ENCODE assay signal across 26 cellular contexts in genomic region chr13:87810920-87811344, GRCh38.
DNase-seq lines count a peak whose midpoint lies in the region; ATAC-seq and TF ChIP-seq lines count a peak whose summit lies in the region.
"Had no signal": no experiment of that assay in that cellular context is flagged by ENCODE, and none has a peak within 500 bp of the region (broad histone marks: within the 10 kb centered on the region; RNA-seq: fewer than 3 reads in every experiment).

No MANE protein-coding gene starts in this region.

- 83 to 86% (median 85%) methylated on average over 14 of the region's 14 CpGs for WGBS in psoas muscle, 3 donors

- POLR2A ChIA-PET in PC-3 (lab: Charles Lee; ENCODE audit: unreplicated experiment) = no interaction called here
- POLR2A ChIA-PET in activated CD4-positive, alpha-beta T cell treated with anti-CD3 and anti-CD28 coated beads for 36 hours (lab: Charles Lee) = no interaction called here
- POLR2A ChIA-PET in activated CD8-positive, alpha-beta T cell treated with anti-CD3 and anti-CD28 coated beads, Interleukin-2, amount 10 ng/mL, durations not matched to agents 7 days and 5 days (lab: Charles Lee) = no interaction called here

- no TSS peak for BruUV-seq in PC-3 (replicated peaks; lab: Mats Ljungman, UMichigan)

- H3K4me3 ChIP-seq in PC-3 (ENCODE audit: low read length) = peak overlapping the region; percentile 72
- H3K4me3 ChIP-seq in psoas muscle = no peak overlapping the region
- H3K4me3 ChIP-seq: lung, prostate gland, SJCRH30 had no signal

- DNase-seq in HT1080 (ENCODE audit: low read depth) (peak; percentile 85), PC-3 (peak; percentile 17), chondrocyte (ENCODE audit: low spot score) (peak; percentile 47), sciatic nerve (ENCODE audit: low spot score) (no peak), cortex of kidney (lab: John Stamatoyannopoulos, UW) (no peak), psoas muscle (no peak)
- no peak for DNase-seq in activated CD4-positive, alpha-beta T cell treated with anti-CD3 and anti-CD28 coated beads for 36 hours
- no peak for DNase-seq in activated CD8-positive, alpha-beta T cell treated with anti-CD3 and anti-CD28 coated beads, Interleukin-2, amount 10 ng/mL, durations not matched to agents 7 days and 5 days
- DNase-seq: activated CD4-positive, alpha-beta T cell treated with anti-CD3 and anti-CD28 coated beads, Interleukin-2, amount 50 U/mL, for 4 hours; activated CD8-positive, alpha-beta memory T cell treated with anti-CD3 and anti-CD28 coated beads, Interleukin-2, amount 50 U/mL, for 48 hours; aorta; CD4-positive, alpha-beta T cell; dermis blood vessel endothelial cell; DMS 273 treated with DMSO at 0.1 percent for 48 hours; Karpas-422; MV-4-11; NCI-H1930; NCI-H82; T-helper 17 cell had no signal

- CTCF ChIA-PET in PC-3 (lab: Charles Lee) = interaction anchor here (0.6 to 1.0 kb wide), 2 partner anchors 16 to 28 kb away, joined by 3 to 8 read pairs; no protein-coding TSS in a partner anchor
- CTCF ChIA-PET in activated CD4-positive, alpha-beta T cell treated with anti-CD3 and anti-CD28 coated beads for 36 hours (lab: Charles Lee) = no interaction called here
- CTCF ChIA-PET in activated CD8-positive, alpha-beta T cell treated with anti-CD3 and anti-CD28 coated beads, Interleukin-2, amount 10 ng/mL, durations not matched to agents 7 days and 5 days (lab: Charles Lee) = no interaction called here

- H2AFZ ChIP-seq in PC-3 (ENCODE audit: low read length) = peak overlapping the region; percentile 83

- no peaks in the 10 kb centered on the region for H3K27me3 ChIP-seq in PC-3 (ENCODE audit: low read length)
- no peaks in the 10 kb centered on the region for H3K27me3 ChIP-seq in psoas muscle (ENCODE audit: insufficient read depth in 3 of 3, low read length in 2 of 3)
- H3K27me3 ChIP-seq: SJCRH30 had no signal

- H3K36me3 ChIP-seq in PC-3 (ENCODE audit: low read depth, low read length) (no peaks in the 10 kb centered on the region), psoas muscle (ENCODE audit: insufficient read depth in 1 of 2, low read depth in 1 of 2) (no peaks in the 10 kb centered on the region)
- H3K36me3 ChIP-seq: prostate gland, SJCRH30, WERI-Rb-1 had no signal

- H3K4me2 ChIP-seq in PC-3 (ENCODE audit: low read length) = peak overlapping the region; percentile 77

- H3K9me2 ChIP-seq in PC-3 (replicated peaks; ENCODE audit: low read length) = no peaks in the 10 kb centered on the region

- H3K4me1 ChIP-seq in PC-3 (ENCODE audit: insufficient read depth, low read length) (no peaks in the 10 kb centered on the region), psoas muscle (no peaks in the 10 kb centered on the region)
- H3K4me1 ChIP-seq: prostate gland, SJCRH30 had no signal

- no peak overlapping the region for H3K4me3 Mint-ChIP-seq in chondrocyte (ENCODE audit: unreplicated experiment)
- no peak overlapping the region for H3K4me3 Mint-ChIP-seq in activated CD4-positive, alpha-beta T cell treated with anti-CD3 and anti-CD28 coated beads for 36 hours
- no peak overlapping the region for H3K4me3 Mint-ChIP-seq in activated CD8-positive, alpha-beta T cell treated with anti-CD3 and anti-CD28 coated beads, Interleukin-2, amount 10 ng/mL, durations not matched to agents 7 days and 5 days
- H3K4me3 Mint-ChIP-seq: CD4-positive, alpha-beta T cell; T-helper 17 cell had no signal

- H3K9ac ChIP-seq in PC-3 (ENCODE audit: low read length) = peak overlapping the region; percentile 53

- no peaks in the 10 kb centered on the region for H3K4me1 Mint-ChIP-seq in chondrocyte (ENCODE audit: low read depth)
- H3K4me1 Mint-ChIP-seq in activated CD4-positive, alpha-beta T cell treated with anti-CD3 and anti-CD28 coated beads for 36 hours = no peaks in the 10 kb centered on the region
- H3K4me1 Mint-ChIP-seq in activated CD8-positive, alpha-beta T cell treated with anti-CD3 and anti-CD28 coated beads, Interleukin-2, amount 10 ng/mL, durations not matched to agents 7 days and 5 days (ENCODE audit: low read depth) = no peaks in the 10 kb centered on the region
- H3K4me1 Mint-ChIP-seq: T-helper 17 cell had no signal

- H3K27ac Mint-ChIP-seq in chondrocyte (ENCODE audit: unreplicated experiment) = no peak overlapping the region
- no peak overlapping the region for H3K27ac Mint-ChIP-seq in activated CD4-positive, alpha-beta T cell treated with anti-CD3 and anti-CD28 coated beads for 36 hours
- H3K27ac Mint-ChIP-seq in activated CD8-positive, alpha-beta T cell treated with anti-CD3 and anti-CD28 coated beads, Interleukin-2, amount 10 ng/mL, durations not matched to agents 7 days and 5 days = no peak overlapping the region
- H3K27ac Mint-ChIP-seq: activated naive CD4-positive, alpha-beta T cell treated with anti-CD3 and anti-CD28 coated beads, Interleukin-2, amount 50 U/mL, for 72 hours; activated T-helper 2 cell treated with anti-CD3 and anti-CD28 coated beads, Interferon-gamma antibody, Interleukin-2, Interleukin-4, amounts not matched to agents 10 μg/mL and 5 μg/mL and 100 μg/mL, durations not matched to agents 14 hours and 24 hours and 36 hours; CD4-positive, alpha-beta T cell; T-helper 17 cell; type B pancreatic cell had no signal

- intact Hi-C loops in PC-3 (cut with micrococcal nuclease) = loop anchor here (2.0 kb wide), 1 partner anchor 140 kb away; the partner anchor contains the start of gene SLITRK5
- intact Hi-C loops in sciatic nerve (cut with DNase I) = no loop called here
- intact Hi-C loops in activated CD4-positive, alpha-beta T cell treated with anti-CD3 and anti-CD28 coated beads for 36 hours (cut with DNase I, micrococcal nuclease) = no loop called here
- intact Hi-C loops in psoas muscle (cut with DNase I) = no loop called here

- peaks cover 3% of the 10 kb centered on the region for H3K27me3 Mint-ChIP-seq in chondrocyte (ENCODE audit: low read depth)
- H3K27me3 Mint-ChIP-seq in activated CD4-positive, alpha-beta T cell treated with anti-CD3 and anti-CD28 coated beads for 36 hours = no peaks in the 10 kb centered on the region
- no peaks in the 10 kb centered on the region for H3K27me3 Mint-ChIP-seq in activated CD8-positive, alpha-beta T cell treated with anti-CD3 and anti-CD28 coated beads, Interleukin-2, amount 10 ng/mL, durations not matched to agents 7 days and 5 days (ENCODE audit: low read depth)
- H3K27me3 Mint-ChIP-seq: CD4-positive, alpha-beta T cell; T-helper 17 cell; type B pancreatic cell had no signal

- TF ChIP-seq CTCF in PC-3 (conservative IDR thresholded peaks at IDR 0.05; ENCODE audit: low read depth, low read length) = no peak
- TF ChIP-seq CTCF in chondrocyte (IDR thresholded peaks at IDR 0.05) = no peak
- no peak for TF ChIP-seq CTCF in psoas muscle (IDR thresholded peaks at IDR 0.05)

- H3K9me3 ChIP-seq in PC-3 (ENCODE audit: low read length) = no peaks in the 10 kb centered on the region
- no peaks in the 10 kb centered on the region for H3K9me3 ChIP-seq in psoas muscle
- H3K9me3 ChIP-seq: prostate gland, SJCRH30 had no signal

- no peaks in the 10 kb centered on the region for H3F3A ChIP-seq in PC-3 (ENCODE audit: low read length, unreplicated experiment)

- peak overlapping the region; percentile 50 for H3K27ac ChIP-seq in PC-3 (ENCODE audit: low read length)
- H3K27ac ChIP-seq in psoas muscle = no peak overlapping the region
- H3K27ac ChIP-seq: prostate gland, SJCRH30, WERI-Rb-1 had no signal

- no peaks in the 10 kb centered on the region for H3K9me3 Mint-ChIP-seq in chondrocyte (ENCODE audit: low read depth)
- H3K9me3 Mint-ChIP-seq in activated CD4-positive, alpha-beta T cell treated with anti-CD3 and anti-CD28 coated beads for 36 hours (ENCODE audit: low read depth) = no peaks in the 10 kb centered on the region
- no peaks in the 10 kb centered on the region for H3K9me3 Mint-ChIP-seq in activated CD8-positive, alpha-beta T cell treated with anti-CD3 and anti-CD28 coated beads, Interleukin-2, amount 10 ng/mL, durations not matched to agents 7 days and 5 days (ENCODE audit: insufficient read depth)
- H3K9me3 Mint-ChIP-seq: CD4-positive, alpha-beta T cell; type B pancreatic cell had no signal

- H3K36me3 Mint-ChIP-seq in chondrocyte (ENCODE audit: low read depth) = no peaks in the 10 kb centered on the region
- no peaks in the 10 kb centered on the region for H3K36me3 Mint-ChIP-seq in activated CD4-positive, alpha-beta T cell treated with anti-CD3 and anti-CD28 coated beads for 36 hours (ENCODE audit: low read depth)
- no peaks in the 10 kb centered on the region for H3K36me3 Mint-ChIP-seq in activated CD8-positive, alpha-beta T cell treated with anti-CD3 and anti-CD28 coated beads, Interleukin-2, amount 10 ng/mL, durations not matched to agents 7 days and 5 days (ENCODE audit: low read depth)
- H3K36me3 Mint-ChIP-seq: type B pancreatic cell had no signal

- no peaks in the 10 kb centered on the region for H4K20me1 ChIP-seq in PC-3 (ENCODE audit: low read length)

- peaks cover 36% of the 10 kb centered on the region for H3K79me2 ChIP-seq in PC-3 (ENCODE audit: low read length)

- ATAC-seq in PC-3 (peak; percentile 79), sciatic nerve (peak; percentile 13), psoas muscle (no peak)
- ATAC-seq in activated CD4-positive, alpha-beta T cell treated with anti-CD3 and anti-CD28 coated beads for 36 hours = no peak
- no peak for ATAC-seq in activated CD8-positive, alpha-beta T cell treated with anti-CD3 and anti-CD28 coated beads, Interleukin-2, amount 10 ng/mL, durations not matched to agents 7 days and 5 days
- ATAC-seq: activated naive CD4-positive, alpha-beta T cell treated with anti-CD3 and anti-CD28 coated beads, Interleukin-2, amount 50 U/mL, for 72 hours; T-helper 17 cell had no signal

Comparison
In these comparisons a context has a peak if more than half of its experiments do, and no peak if none do; other contexts are left out.
1. DNase-seq: peak in HT1080 (single experiment), PC-3 (single experiment) and chondrocyte (single experiment); none in sciatic nerve (single experiment), activated CD4-positive, alpha-beta T cell treated with anti-CD3 and anti-CD28 coated beads for 36 hours (single experiment), activated CD8-positive, alpha-beta T cell treated with anti-CD3 and anti-CD28 coated beads, Interleukin-2, amount 10 ng/mL, durations not matched to agents 7 days and 5 days (single experiment), cortex of kidney (single experiment) and psoas muscle (0 of 2).
2. ATAC-seq: peak in PC-3 (single experiment) and sciatic nerve (single experiment); none in activated CD4-positive, alpha-beta T cell treated with anti-CD3 and anti-CD28 coated beads for 36 hours (single experiment), activated CD8-positive, alpha-beta T cell treated with anti-CD3 and anti-CD28 coated beads, Interleukin-2, amount 10 ng/mL, durations not matched to agents 7 days and 5 days (single experiment) and psoas muscle (0 of 4).